Comparison of ENCODE assay signal across 25 cellular contexts in the genomic region with DNA sequence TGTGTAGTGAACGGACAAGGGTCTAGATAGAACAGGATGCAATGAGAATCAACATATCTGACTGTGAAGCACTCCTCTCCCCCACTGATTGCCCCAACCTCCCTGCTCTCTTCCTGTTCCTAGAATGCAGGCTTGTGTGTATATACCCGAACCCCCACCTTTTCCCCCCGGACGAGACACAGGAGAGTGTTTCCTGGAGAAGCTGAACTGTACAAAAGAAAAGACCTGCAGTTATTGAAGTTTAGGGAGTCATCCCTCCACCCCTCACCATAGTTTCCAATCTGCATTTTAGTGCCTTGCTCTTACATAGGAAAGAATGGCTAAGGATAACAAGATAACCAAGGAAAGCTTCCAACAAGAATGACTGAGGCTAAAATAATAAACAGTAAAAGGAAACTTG. TPM values are rescaled to one million over a fixed set of nuclear protein-coding genes. Genes with fewer than 3 reads are reported as not detected.
DNase-seq lines count a peak whose midpoint lies in the region; ATAC-seq and TF ChIP-seq lines count a peak whose summit lies in the region.
"Had no signal": no experiment of that assay in that cellular context is flagged by ENCODE, and none has a peak within 500 bp of the region (broad histone marks: within the 10 kb centered on the region; RNA-seq: fewer than 3 reads in every experiment).

No MANE protein-coding gene starts in this region.

- no peak for TF ChIP-seq CTCF in astrocyte of the cerebellum (IDR thresholded peaks at IDR 0.05; ENCODE audit: low read depth, low read length, missing control alignments)
- no peak for TF ChIP-seq CTCF in thoracic aorta (IDR thresholded peaks at IDR 0.05)

- no peaks in the 10 kb centered on the region for H3K9me3 ChIP-seq in thoracic aorta

- H3K27ac ChIP-seq in thoracic aorta, result peak overlapping the region; percentile 43 to 56
- H3K27ac ChIP-seq: parathyroid adenoma had no signal

- ATAC-seq in thoracic aorta (ENCODE audit: insufficient number of reproducible peaks, low FRiP score, low read depth) (no peak), HG02763 (IDR thresholded peaks at IDR 0.05; ENCODE audit: unreplicated experiment) (no peak)
- ATAC-seq: activated CD4-positive, CD25-positive, alpha-beta regulatory T cell treated with anti-CD3 and anti-CD28 coated beads, Interleukin-2, amount 50 U/mL, for 24 hours; esophagus mucosa; GM12878; naive thymus-derived CD8-positive, alpha-beta T cell had no signal

- H3K36me3 ChIP-seq in thoracic aorta, result no peaks in the 10 kb centered on the region

- no peaks in the 10 kb centered on the region for H3K27me3 ChIP-seq in thoracic aorta (replicated peaks; ENCODE audit: insufficient read depth)

- H3K4me3 ChIP-seq in astrocyte of the cerebellum (ENCODE audit: low read depth, low read length) (no peak overlapping the region), thoracic aorta (peak overlapping the region; percentile 55)
- H3K4me3 ChIP-seq: GM12878 had no signal

- in situ Hi-C loops in astrocyte of the cerebellum (cut with HindIII; ENCODE audit: low sequenced_read_pairs), result no loop called here

- DNase-seq in Daoy (ENCODE audit: low read depth) (peak; percentile 15), astrocyte of the cerebellum (ENCODE audit: low read depth) (peak; percentile 46), hepatic stellate cell (ENCODE audit: low spot score) (peak; percentile 55), thoracic aorta (ENCODE audit: low spot score) (no peak), NCI-H748 (lab: John Stamatoyannopoulos, UW; ENCODE audit: unreplicated experiment) (no peak), activated gamma-delta T cell (lab: John Stamatoyannopoulos, UW) (no peak)
- DNase-seq: activated CD4-positive, alpha-beta memory T cell treated with anti-CD3 and anti-CD28 coated beads, Interleukin-2, amount 10 ng/mL, durations not matched to agents 7 days and 5 days; activated T-cell treated with anti-CD3 and anti-CD28 coated beads for 4 hours; amniotic stem cell; cerebellar nuclear complex; effector memory CD4-positive, alpha-beta T cell; glutamatergic neuron; HFFc6; Karpas-422; naive thymus-derived CD8-positive, alpha-beta T cell; NCI-H187 treated with DMSO at 0.1 percent for 48 hours; NCI-H2227 treated with DMSO at 0.1 percent for 48 hours; NCI-H82; OCI-M1; Right ventricle myocardium superior had no signal

- peaks cover 12 to 27% of the 10 kb centered on the region in 2 donors for H3K4me1 ChIP-seq in thoracic aorta (ENCODE audit: control insufficient read depth in 1 of 2, low read depth in 2 of 2)
- H3K4me1 ChIP-seq: parathyroid adenoma had no signal

RNA-seq across cellular contexts. Expression of gene PDE10A, which starts 55.4 kb away (rescaled TPM):
- total RNA-seq in Daoy (2014; rRNA removed; shearing (Covaris generic)), result 6.7 and 6.8 TPM in 2 replicates
- total RNA-seq in thoracic aorta, result 10 to 100 TPM in 1 of 2 donors, 1 to 10 TPM in 1; 7.0 to 20.8 TPM
- total RNA-seq: activated CD4-positive, alpha-beta memory T cell treated with anti-CD3 and anti-CD28 coated beads, Interleukin-2, amount 10 ng/mL, durations not matched to agents 7 days and 5 days; naive thymus-derived CD8-positive, alpha-beta T cell had no signal

Comparison
In these comparisons a context has a peak if more than half of its experiments do, and no peak if none do; other contexts are left out.
1. DNase-seq: peak in Daoy (single experiment), astrocyte of the cerebellum (single experiment) and hepatic stellate cell (single experiment); none in thoracic aorta (single experiment), NCI-H748 (single experiment) and activated gamma-delta T cell (single experiment).